ENCODE assay signal across 1 cellular context in genomic region chr5:150500905-150501304, GRCh38.
TF ChIP-seq lines count a peak whose summit lies in the region.

No MANE protein-coding gene starts in this region.

TF ChIP-seq in H1, 55 proteins besides CTCF, POLR2A, EP300 and RAD21:
- TF ChIP-seq TBP (IDR thresholded peaks at IDR 0.05; ENCODE audit: low read depth, low read length) (no peak), CHD7 (IDR thresholded peaks at IDR 0.05; ENCODE audit: insufficient replicate concordance, low read length) (no peak), TEAD4 (IDR thresholded peaks at IDR 0.05; ENCODE audit: low read depth, low read length) (no peak), SAP30 (IDR thresholded peaks at IDR 0.05; ENCODE audit: insufficient read depth, insufficient replicate concordance, low read length) (no peak), YY1 (IDR thresholded peaks at IDR 0.05; ENCODE audit: low read depth, low read length) (no peak), BCL11A (IDR thresholded peaks at IDR 0.05; ENCODE audit: low read depth in 2 of 2, low read length in 2 of 2) (no peak), ZNF274 (IDR thresholded peaks at IDR 0.05; ENCODE audit: borderline replicate concordance, extremely low read depth, low read length) (no peak), NRF1 (IDR thresholded peaks at IDR 0.05; ENCODE audit: low read depth, low read length) (no peak), SUZ12 (IDR thresholded peaks at IDR 0.05; ENCODE audit: low read length) (no peak), SP4 (IDR thresholded peaks at IDR 0.05; ENCODE audit: low read length) (no peak)
TF ChIP-seq in H1: peak in this region for 0.
